Comparison of ENCODE assay signal across 14 cellular contexts in genomic region chr6:37940074-37940847, GRCh38.
DNase-seq lines count a peak whose midpoint lies in the region; ATAC-seq, FAIRE-seq and TF ChIP-seq lines count a peak whose summit lies in the region.
"Had no signal": no experiment of that assay in that cellular context is flagged by ENCODE, and none has a peak within 500 bp of the region (broad histone marks: within the 10 kb centered on the region; RNA-seq: fewer than 3 reads in every experiment).

No MANE protein-coding gene starts in this region.

- TF ChIP-seq POLR2A in uterus (IDR thresholded peaks at IDR 0.05) = no peak

- H3K27me3 ChIP-seq in cardiac muscle cell (no peaks in the 10 kb centered on the region), right atrium auricular region (no peaks in the 10 kb centered on the region), uterus (no peaks in the 10 kb centered on the region)

- peak; percentile 43 for FAIRE-seq in islet of Langerhans (lab: Jason Lieb, UNC)

- H3K4me1 ChIP-seq in cardiac muscle cell (ENCODE audit: low read depth) = peaks cover 16% of the 10 kb centered on the region
- peaks cover 0 to 62% of the 10 kb centered on the region in 2 donors for H3K4me1 ChIP-seq in right atrium auricular region
- H3K4me1 ChIP-seq in uterus = no peaks in the 10 kb centered on the region

- intact Hi-C loops in uterus (cut with DNase I; ENCODE audit: low total_unique reads) = no loop called here

- TF ChIP-seq CTCF in cardiac muscle cell (IDR thresholded peaks at IDR 0.05; ENCODE audit: low read depth, low read length) (no peak), right atrium auricular region (IDR thresholded peaks at IDR 0.05) (no peak), uterus (IDR thresholded peaks at IDR 0.05) (no peak)

- H3K27ac ChIP-seq in cardiac muscle cell (no peak overlapping the region), right atrium auricular region (no peak overlapping the region), uterus (no peak overlapping the region)
- H3K27ac ChIP-seq: VCaP had no signal

- H3K4me3 ChIP-seq in cardiac muscle cell = no peak overlapping the region
- H3K4me3 ChIP-seq in right atrium auricular region = no peak overlapping the region
- H3K4me3 ChIP-seq in uterus = no peak overlapping the region

- no peaks in the 10 kb centered on the region for H3K36me3 ChIP-seq in cardiac muscle cell
- H3K36me3 ChIP-seq in right atrium auricular region = no peaks in the 10 kb centered on the region
- H3K36me3 ChIP-seq in uterus = no peaks in the 10 kb centered on the region

- H3K9me3 ChIP-seq in cardiac muscle cell (ENCODE audit: low read depth) (no peaks in the 10 kb centered on the region), right atrium auricular region (no peaks in the 10 kb centered on the region), uterus (no peaks in the 10 kb centered on the region)

- DNase-seq in cardiac muscle cell (ENCODE audit: low read depth in 1 of 2, low spot score in 1 of 2) = peak; percentile 52 to 83
- no peak for DNase-seq in right atrium auricular region (ENCODE audit: low spot score)
- DNase-seq in astrocyte of the hippocampus (ENCODE audit: low read depth, low spot score) = peak; percentile 69
- peak; percentile 20 to 21 for DNase-seq in uterus
- DNase-seq in NCI-H146 treated with DMSO at 0.1 percent for 48 hours (lab: John Stamatoyannopoulos, UW; ENCODE audit: unreplicated experiment) = no peak
- no peak for DNase-seq in activated gamma-delta T cell treated with Interleukin-2 at 50 U/mL for 16 hours
- DNase-seq: ACHN, activated T-cell treated with anti-CD3 and anti-CD28 coated beads for 4 hours, NCI-H187 had no signal

- no peak for ATAC-seq in GM18520 (IDR thresholded peaks at IDR 0.05; ENCODE audit: unreplicated experiment)
- ATAC-seq: esophagus mucosa, left colon had no signal

Comparison
In these comparisons a context has a peak if more than half of its experiments do, and no peak if none do; other contexts are left out.
1. DNase-seq: peak in cardiac muscle cell (2 of 2), astrocyte of the hippocampus (single experiment) and uterus (2 of 2); none in right atrium auricular region (single experiment), NCI-H146 treated with DMSO at 0.1 percent for 48 hours (single experiment) and activated gamma-delta T cell treated with Interleukin-2 at 50 U/mL for 16 hours (single experiment).